32 cellular contexts compared by ENCODE assay signal in the genomic region with DNA sequence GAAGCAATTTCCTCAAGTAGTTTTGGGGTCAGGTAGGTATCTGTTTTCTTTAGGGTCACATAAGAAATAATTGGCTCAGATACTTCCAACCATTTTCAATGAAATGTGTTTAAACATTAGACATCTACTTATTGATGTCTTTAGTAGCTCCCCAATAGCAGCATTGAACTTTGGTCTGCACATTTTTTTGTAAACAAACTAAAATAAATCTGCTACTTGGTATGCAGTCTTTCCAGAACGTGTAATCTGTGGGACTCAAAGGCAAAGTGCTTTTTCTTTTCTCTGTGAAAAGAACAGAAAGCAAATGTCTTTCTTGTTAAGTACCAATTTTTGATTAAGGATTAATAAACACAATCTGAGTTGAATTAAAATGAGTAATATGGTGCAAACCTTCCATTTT. TPM values are rescaled to one million over a fixed set of nuclear protein-coding genes. Genes with fewer than 3 reads are reported as not detected.
"Had no signal": no experiment of that assay in that cellular context is flagged by ENCODE, and none has a peak within 500 bp of the region (broad histone marks: within the 10 kb centered on the region; RNA-seq: fewer than 3 reads in every experiment).

No MANE protein-coding gene starts in this region.

- DNase-seq: stimulated activated CD4-positive, alpha-beta T cell treated with anti-CD3 and anti-CD28 coated beads, Interleukin-2, amount 100 ng/mL, for 48 hours; stimulated activated CD4-positive, alpha-beta T cell treated with anti-CD3 and anti-CD28 coated beads, Interleukin-4, amount 100 ng/mL, for 1 hour; stimulated activated CD4-positive, alpha-beta T cell treated with anti-CD3 and anti-CD28 coated beads, Interleukin-4, amount 100 ng/mL, for 24 hours; stimulated activated CD4-positive, alpha-beta T cell treated with anti-CD3 and anti-CD28 coated beads, Interleukin-4, amount 100 ng/mL, for 4 hours; stimulated activated CD8-positive, alpha-beta memory T cell treated with anti-CD3 and anti-CD28 coated beads, Interleukin-4, amount 100 ng/mL, for 48 hours; stimulated activated naive B cell treated with anti-CD40 and anti-IgM and Interleukin-4, amounts not matched to agents 10 μg/mL and 1 μg/mL and 100 μg/mL, for 72 hours; stimulated activated naive CD4-positive, alpha-beta T cell; stimulated activated naive CD4-positive, alpha-beta T cell treated with Interleukin-2 at 50 U/mL for 16 hours; stimulated activated naive CD8-positive, alpha-beta T cell treated with anti-CD3 and anti-CD28 coated beads, Interleukin-15, amount 100 ng/mL, for 72 hours; stimulated activated naive CD8-positive, alpha-beta T cell treated with anti-CD3 and anti-CD28 coated beads, Interleukin-15, Interleukin-2, amounts not matched to agents 100 U/mL and 50 U/mL, for 24 hours; stomach; substantia nigra; testis; thyroid gland; tibial artery; transverse colon; trophoblast cell; upper lobe of left lung; upper lobe of right lung; uterus had no signal

- H3K36me3 Mint-ChIP-seq: stimulated activated effector memory CD8-positive, alpha-beta T cell treated with anti-CD3 and anti-CD28 coated beads, Interleukin-12 subunit alpha, Interleukin-12 subunit beta, amount 100 ng/mL, for 72 hours; stimulated activated memory B cell treated with anti-CD40 and anti-IgM and Interleukin-4, amounts not matched to agents 10 μg/mL and 1 μg/mL and 100 μg/mL, for 72 hours; stimulated activated naive B cell treated with anti-CD40 and anti-IgM and Interleukin-4, amounts not matched to agents 10 μg/mL and 1 μg/mL and 100 μg/mL, for 72 hours; type B pancreatic cell had no signal

- H3K4me3 Mint-ChIP-seq: stimulated activated effector memory CD8-positive, alpha-beta T cell treated with anti-CD3 and anti-CD28 coated beads, Interleukin-12 subunit alpha, Interleukin-12 subunit beta, amount 100 ng/mL, for 72 hours; stimulated activated memory B cell treated with anti-CD40 and anti-IgM and Interleukin-4, amounts not matched to agents 10 μg/mL and 1 μg/mL and 100 μg/mL, for 72 hours; stimulated activated naive B cell treated with anti-CD40 and anti-IgM and Interleukin-4, amounts not matched to agents 10 μg/mL and 1 μg/mL and 100 μg/mL, for 72 hours; stimulated activated naive CD8-positive, alpha-beta T cell treated with anti-CD3 and anti-CD28 coated beads, Interleukin-15, amount 100 ng/mL, for 72 hours; stimulated activated naive CD8-positive, alpha-beta T cell treated with anti-CD3 and anti-CD28 coated beads, Interleukin-15, Interleukin-2, amounts not matched to agents 100 ng/mL and 50 ng/mL, for 24 hours; type B pancreatic cell had no signal

- H3K27ac ChIP-seq: stomach, suprapubic skin, testis, thoracic aorta, thyroid gland, tibial artery, tibial nerve, transverse colon, upper lobe of left lung, upper lobe of right lung, uterus, vagina had no signal

- H3K9me3 Mint-ChIP-seq: stimulated activated effector memory CD8-positive, alpha-beta T cell treated with anti-CD3 and anti-CD28 coated beads, Interleukin-12 subunit alpha, Interleukin-12 subunit beta, amount 100 ng/mL, for 72 hours had no signal

- ATAC-seq: stimulated activated effector memory CD8-positive, alpha-beta T cell treated with anti-CD3 and anti-CD28 coated beads, Interleukin-12 subunit alpha, Interleukin-12 subunit beta, amount 100 ng/mL, for 72 hours; stimulated activated memory B cell treated with anti-CD40 and anti-IgM and Interleukin-4, amounts not matched to agents 10 μg/mL and 1 μg/mL and 100 μg/mL, for 72 hours; stimulated activated naive B cell treated with anti-CD40 and anti-IgM and Interleukin-4, amounts not matched to agents 10 μg/mL and 1 μg/mL and 100 μg/mL, for 72 hours; stimulated activated naive CD8-positive, alpha-beta T cell treated with anti-CD3 and anti-CD28 coated beads, Interleukin-15, amount 100 ng/mL, for 72 hours; stimulated activated naive CD8-positive, alpha-beta T cell treated with anti-CD3 and anti-CD28 coated beads, Interleukin-15, Interleukin-2, amounts not matched to agents 100 U/mL and 50 U/mL, for 24 hours; upper lobe of right lung had no signal

- H3K4me1 ChIP-seq: stomach, suprapubic skin, testis, thyroid gland, tibial artery, tibial nerve, transverse colon, upper lobe of left lung, upper lobe of right lung, vagina had no signal

- H3K4me3 ChIP-seq: stomach, suprapubic skin, testis, thoracic aorta, thyroid gland, tibial artery, tibial nerve, transverse colon, upper lobe of left lung, upper lobe of right lung, uterus, vagina had no signal

- H3K27ac Mint-ChIP-seq: stimulated activated effector memory CD8-positive, alpha-beta T cell treated with anti-CD3 and anti-CD28 coated beads, Interleukin-12 subunit alpha, Interleukin-12 subunit beta, amount 100 ng/mL, for 72 hours; stimulated activated memory B cell treated with anti-CD40 and anti-IgM and Interleukin-4, amounts not matched to agents 10 μg/mL and 1 μg/mL and 100 μg/mL, for 72 hours; stimulated activated naive B cell treated with anti-CD40 and anti-IgM and Interleukin-4, amounts not matched to agents 10 μg/mL and 1 μg/mL and 100 μg/mL, for 72 hours; stimulated activated naive CD8-positive, alpha-beta T cell treated with anti-CD3 and anti-CD28 coated beads, Interleukin-15, amount 100 ng/mL, for 72 hours; stimulated activated naive CD8-positive, alpha-beta T cell treated with anti-CD3 and anti-CD28 coated beads, Interleukin-15, Interleukin-2, amounts not matched to agents 100 ng/mL and 50 ng/mL, for 24 hours; type B pancreatic cell had no signal

- H3K9me3 ChIP-seq: stomach, suprapubic skin, testis, thoracic aorta, thyroid gland, tibial artery, transverse colon, upper lobe of left lung, upper lobe of right lung, uterus, vagina had no signal

- FAIRE-seq: urothelium cell line had no signal

- H3K4me1 Mint-ChIP-seq: stimulated activated effector memory CD8-positive, alpha-beta T cell treated with anti-CD3 and anti-CD28 coated beads, Interleukin-12 subunit alpha, Interleukin-12 subunit beta, amount 100 ng/mL, for 72 hours; stimulated activated memory B cell treated with anti-CD40 and anti-IgM and Interleukin-4, amounts not matched to agents 10 μg/mL and 1 μg/mL and 100 μg/mL, for 72 hours; stimulated activated naive B cell treated with anti-CD40 and anti-IgM and Interleukin-4, amounts not matched to agents 10 μg/mL and 1 μg/mL and 100 μg/mL, for 72 hours; stimulated activated naive CD8-positive, alpha-beta T cell treated with anti-CD3 and anti-CD28 coated beads, Interleukin-15, amount 100 ng/mL, for 72 hours had no signal

- H3K27me3 ChIP-seq: stomach, testis, thyroid gland, tibial artery, tibial nerve, transverse colon, upper lobe of left lung, upper lobe of right lung, uterus, vagina had no signal

- H3K36me3 ChIP-seq: stomach, suprapubic skin, thoracic aorta, thyroid gland, tibial artery, tibial nerve, transverse colon, upper lobe of left lung, upper lobe of right lung, uterus, vagina had no signal

RNA-seq across cellular contexts. Expression of a gene that starts 13.6 kb away (rescaled TPM):
- total RNA-seq: stomach, suprapubic skin, testis, thoracic aorta, thyroid gland, tibial nerve, transverse colon, upper lobe of left lung, upper lobe of right lung, ureter, urinary bladder, uterus had no signal
- polyA plus RNA-seq: stomach, thymus, urinary bladder had no signal
